ENCODE assay signal across 12 cellular contexts in the genomic region with DNA sequence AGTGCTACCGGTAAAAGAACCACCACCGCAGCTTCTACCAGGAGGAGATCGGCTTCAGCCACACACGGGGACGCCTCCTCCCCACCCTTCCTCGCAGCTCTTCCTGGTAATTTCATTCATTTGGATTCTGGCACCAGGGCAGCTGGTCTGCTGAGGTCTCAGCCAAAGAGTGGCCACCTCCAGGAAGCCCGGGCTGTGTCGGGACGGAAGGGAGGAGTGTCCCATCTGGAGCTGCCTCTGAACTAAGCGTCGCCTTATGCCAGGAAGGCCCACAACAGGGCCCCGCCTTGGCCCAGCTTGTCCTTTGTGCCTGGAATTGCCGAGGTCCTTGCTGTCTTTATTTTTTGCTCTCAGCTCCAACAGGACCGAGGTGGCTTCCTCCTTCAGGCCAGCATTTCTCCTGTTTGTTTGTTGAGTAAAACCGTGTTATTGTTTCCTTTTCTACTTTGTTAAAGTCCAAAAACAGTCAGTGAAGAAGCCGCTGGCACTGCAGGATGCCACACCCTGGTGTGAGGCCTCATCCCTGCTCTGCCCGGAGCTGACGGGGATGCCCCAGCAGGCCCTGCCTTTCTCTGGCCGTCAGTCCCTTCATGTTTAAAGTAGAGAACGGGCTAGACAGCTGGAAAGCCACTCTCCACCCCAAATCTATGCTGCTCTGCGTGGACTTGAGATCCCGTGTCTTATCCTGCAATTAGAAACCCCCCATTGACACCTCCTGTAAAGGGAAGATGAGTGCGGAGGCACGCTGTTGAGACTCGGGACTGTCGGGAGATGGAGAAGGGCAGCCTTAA. TPM values are rescaled to one million over a fixed set of nuclear protein-coding genes. Genes with fewer than 3 reads are reported as not detected.
DNase-seq lines count a peak whose midpoint lies in the region; ATAC-seq and TF ChIP-seq lines count a peak whose summit lies in the region.
"Had no signal": no experiment of that assay in that cellular context is flagged by ENCODE, and none has a peak within 500 bp of the region (broad histone marks: within the 10 kb centered on the region; RNA-seq: fewer than 3 reads in every experiment).

No MANE protein-coding gene starts in this region.

- intact Hi-C loops in body of pancreas (cut with DNase I) = no loop called here
- intact Hi-C loops in left ventricle myocardium superior (cut with micrococcal nuclease) = no loop called here
- intact Hi-C loops in posterior vena cava (cut with DNase I) = no loop called here

- ATAC-seq in body of pancreas (peak; percentile 38), left ventricle myocardium superior (peak; percentile 80), HG03520 (IDR thresholded peaks at IDR 0.05; ENCODE audit: unreplicated experiment) (no peak), GM21447 (IDR thresholded peaks at IDR 0.05; ENCODE audit: unreplicated experiment) (no peak), HG03280 (IDR thresholded peaks at IDR 0.05; ENCODE audit: unreplicated experiment) (no peak)
- ATAC-seq: Panc1 had no signal

- no peaks in the 10 kb centered on the region for H3K36me3 ChIP-seq in body of pancreas (replicated peaks in 1 of 2; ENCODE audit: insufficient read depth in 1 of 2, low read depth in 2 of 2)

- no peak for TF ChIP-seq CTCF in body of pancreas (IDR thresholded peaks at IDR 0.05)

- 69 to 78% methylated on average over 22 to 26 of the region's 26 CpGs for WGBS in body of pancreas, 2 donors

- no peaks in the 10 kb centered on the region for H3K4me1 ChIP-seq in body of pancreas

- H3K27ac ChIP-seq in body of pancreas = peak overlapping the region in 2 of 4 donors; percentile 36 to 50

- DNase-seq in DMS 273 treated with DMSO at 0.1 percent for 48 hours (lab: John Stamatoyannopoulos, UW) = peak; percentile 60
- DNase-seq in body of pancreas = peak in 2 of 4 donors; percentile 36 to 43
- DNase-seq in left ventricle myocardium superior = peak; percentile 85
- DNase-seq in posterior vena cava (ENCODE audit: low spot score) = peak; percentile 93
- DNase-seq in DMS153 treated with DMSO at 0.1 percent for 48 hours (lab: John Stamatoyannopoulos, UW; ENCODE audit: unreplicated experiment) = no peak
- DNase-seq: activated CD4-positive, alpha-beta memory T cell treated with anti-CD3 and anti-CD28 coated beads, Interleukin-2, amount 10 ng/mL, durations not matched to agents 7 days and 5 days; NCI-H1105 treated with DMSO at 0.1 percent for 48 hours had no signal

- no peak overlapping the region for H3K4me3 ChIP-seq in body of pancreas
- H3K4me3 ChIP-seq: smooth muscle cell had no signal

- H3K9me3 ChIP-seq in body of pancreas = no peaks in the 10 kb centered on the region

- no peak for TF ChIP-seq POLR2A in body of pancreas (IDR thresholded peaks at IDR 0.05)

- H3K27me3 ChIP-seq in body of pancreas = no peaks in the 10 kb centered on the region

RNA-seq across cellular contexts. Expression of a gene that starts 24.5 kb away (rescaled TPM):
- total RNA-seq in body of pancreas = 10 to 100 TPM; 11.2 to 32.0 TPM
- 10.5 TPM for total RNA-seq in left ventricle myocardium superior
- total RNA-seq in posterior vena cava = 10 to 100 TPM; 50.1 to 51.6 TPM

RNA-seq across cellular contexts. Expression of a gene that starts 48.5 kb away (rescaled TPM):
- 10 to 100 TPM in 1 of 2 donors, 1 to 10 TPM in 1; 7.8 to 73.2 TPM for total RNA-seq in body of pancreas
- total RNA-seq in left ventricle myocardium superior = 11.9 TPM
- total RNA-seq in posterior vena cava = 10 to 100 TPM; 14.6 to 19.1 TPM

RNA-seq across cellular contexts. Expression of a gene that starts 52.0 kb away (rescaled TPM):
- total RNA-seq in body of pancreas (10 to 100 TPM; 36.6 to 46.8 TPM), left ventricle myocardium superior (16.5 TPM), posterior vena cava (10 to 100 TPM; 16.3 to 17.2 TPM)

Comparison
In these comparisons a context has a peak if more than half of its experiments do, and no peak if none do; other contexts are left out.
1. ATAC-seq: peak in body of pancreas (single experiment) and left ventricle myocardium superior (single experiment); none in HG03520 (single experiment), GM21447 (single experiment) and HG03280 (single experiment).